Comparison of ENCODE assay signal across 2 cellular contexts in the genomic region with DNA sequence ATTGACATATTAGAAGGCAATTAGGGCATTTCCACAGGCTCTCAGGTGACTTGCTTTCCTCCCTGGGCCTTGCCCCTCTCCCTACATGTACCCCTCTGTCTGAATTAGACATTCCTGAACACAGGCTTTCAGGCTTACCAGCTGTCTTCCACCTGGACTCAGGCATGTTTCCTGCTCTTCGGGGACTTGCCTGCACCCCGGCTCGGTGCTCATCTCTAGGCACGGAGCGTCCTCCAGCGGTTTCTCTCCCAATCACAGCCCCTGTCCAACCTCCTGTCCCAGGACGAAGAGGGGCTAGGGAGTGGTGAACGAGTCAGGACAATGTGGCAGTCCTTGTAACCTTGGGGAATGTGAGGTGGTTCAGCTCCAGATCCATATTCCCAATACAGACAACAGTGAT.
A peak's percentile ranks its signal among the peaks of the same experiment; 100 is the strongest.
TF ChIP-seq lines count a peak whose summit lies in the region.

No MANE protein-coding gene starts in this region.

TF ChIP-seq in HepG2, 621 proteins besides CTCF, POLR2A, EP300 and RAD21:
- TF ChIP-seq, protein P1, sequence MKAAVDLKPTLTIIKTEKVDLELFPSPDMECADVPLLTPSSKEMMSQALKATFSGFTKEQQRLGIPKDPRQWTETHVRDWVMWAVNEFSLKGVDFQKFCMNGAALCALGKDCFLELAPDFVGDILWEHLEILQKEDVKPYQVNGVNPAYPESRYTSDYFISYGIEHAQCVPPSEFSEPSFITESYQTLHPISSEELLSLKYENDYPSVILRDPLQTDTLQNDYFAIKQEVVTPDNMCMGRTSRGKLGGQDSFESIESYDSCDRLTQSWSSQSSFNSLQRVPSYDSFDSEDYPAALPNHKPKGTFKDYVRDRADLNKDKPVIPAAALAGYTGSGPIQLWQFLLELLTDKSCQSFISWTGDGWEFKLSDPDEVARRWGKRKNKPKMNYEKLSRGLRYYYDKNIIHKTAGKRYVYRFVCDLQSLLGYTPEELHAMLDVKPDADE (CRISPR knock-in tag; IDR thresholded peaks at IDR 0.05), result no peak
- TF ChIP-seq STAG1 (CRISPR knock-in tag; IDR thresholded peaks at IDR 0.05), result peak; percentile 59

TF ChIP-seq in GM12878, 131 proteins besides CTCF, POLR2A, EP300 and RAD21:
- TF ChIP-seq E4F1 (IDR thresholded peaks at IDR 0.05; ENCODE audit: borderline replicate concordance, partially characterized antibody), result no peak
- no peak for TF ChIP-seq ESRRA (IDR thresholded peaks at IDR 0.05; ENCODE audit: low read length)
- no peak for TF ChIP-seq EED (IDR thresholded peaks at IDR 0.05; ENCODE audit: low read depth)
